8 cellular contexts compared by ENCODE assay signal in the genomic region with DNA sequence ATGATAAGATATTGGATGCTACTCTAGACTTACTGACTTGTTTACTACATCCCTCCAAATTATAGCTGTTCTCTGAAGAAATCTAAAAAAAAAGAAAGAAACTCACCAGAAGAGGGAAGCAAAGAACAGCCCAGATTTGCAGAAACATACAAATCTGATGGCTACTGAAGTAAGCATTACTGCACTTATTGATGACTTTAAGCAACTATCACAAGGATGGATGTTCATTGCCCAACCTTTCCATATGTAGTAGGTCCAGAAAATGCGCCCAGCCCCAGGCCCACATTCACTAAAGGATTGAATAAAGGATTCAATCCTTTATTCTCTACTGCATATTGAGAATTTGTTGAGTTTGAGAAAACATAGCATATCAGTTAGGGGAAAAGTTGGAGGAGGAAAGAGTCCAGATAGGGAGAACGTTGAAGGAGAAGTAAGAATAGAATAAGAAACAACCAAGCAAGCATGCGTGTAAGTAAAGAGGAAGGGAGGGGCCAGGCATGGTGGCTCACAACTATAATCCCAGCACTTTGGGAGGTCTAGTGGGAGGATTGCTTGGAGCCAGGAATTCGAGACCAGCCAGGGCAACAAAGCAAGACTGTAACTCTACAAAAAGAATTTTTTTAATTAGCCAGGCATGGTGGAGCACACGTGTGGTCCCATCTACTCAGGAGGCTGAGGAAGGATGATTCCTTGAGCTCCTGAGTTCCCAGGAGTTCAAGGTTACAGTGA. TPM values are rescaled to one million over a fixed set of nuclear protein-coding genes. Genes with fewer than 3 reads are reported as not detected.
DNase-seq lines count a peak whose midpoint lies in the region; ATAC-seq, FAIRE-seq and TF ChIP-seq lines count a peak whose summit lies in the region.

No MANE protein-coding gene starts in this region.

- peaks cover 14% of the 10 kb centered on the region for H3K4me1 ChIP-seq in A549
- no peaks in the 10 kb centered on the region for H3K4me1 ChIP-seq in gastrocnemius medialis

- H3K4me2 ChIP-seq in A549: no peak overlapping the region

- TF ChIP-seq EP300 in A549 (IDR thresholded peaks at IDR 0.05): no peak

- H3K27me3 ChIP-seq in gastrocnemius medialis: no peaks in the 10 kb centered on the region

- ATAC-seq in A549 (peak; percentile 84 to 90), HG02610 (IDR thresholded peaks at IDR 0.05; ENCODE audit: unreplicated experiment) (peak; percentile 55), gastrocnemius medialis (no peak)

- H3K36me3 ChIP-seq in gastrocnemius medialis: no peaks in the 10 kb centered on the region

- TF ChIP-seq CTCF in A549 (IDR thresholded peaks at IDR 0.05) (peak; percentile 71), GM12865 (IDR thresholded peaks at IDR 0.05; ENCODE audit: insufficient read depth, low read depth, low read length, missing control alignments) (peak; percentile 45), gastrocnemius medialis (IDR thresholded peaks at IDR 0.05 in 4 of 5, conservative IDR thresholded peaks at IDR 0.05 in 1 of 5) (no peak)

- CTCF ChIA-PET in A549 (lab: Yijun Ruan, JAX): interaction anchor here (0.7 to 3.5 kb wide), 15 partner anchors 9 to 398 kb away, joined by 3 to 47 read pairs (median 3); no protein-coding TSS in a partner anchor

- TF ChIP-seq POLR2A in A549 (IDR thresholded peaks at IDR 0.05; ENCODE audit: low read length) (no peak), gastrocnemius medialis (IDR thresholded peaks at IDR 0.05) (no peak)

- POLR2A ChIA-PET in A549 (lab: Yijun Ruan, JAX): interaction anchor here (0.6 to 1.0 kb wide), 4 partner anchors 34 to 377 kb away, joined by 3 to 4 read pairs (median 3); partner anchors contain the start of gene DTWD2

- H3K27ac ChIP-seq in A549: no peak overlapping the region
- H3K27ac ChIP-seq in gastrocnemius medialis: no peak overlapping the region

- H3K4me3 ChIP-seq in A549 (no peak overlapping the region), GM12865 (ENCODE audit: low read depth, low read length) (no peak overlapping the region), gastrocnemius medialis (no peak overlapping the region)

- 28% methylated on average over 5 of the region's 5 CpGs for WGBS in A549 (ENCODE audit: missing lambda C conversion rate)

- peak; percentile 83 to 85 for TF ChIP-seq RAD21 in A549 (conservative IDR thresholded peaks at IDR 0.05 in 1 of 2, IDR thresholded peaks at IDR 0.05 in 1 of 2)

- DNase-seq in A549 (ENCODE audit: low read depth in 1 of 2, low spot score in 1 of 2) (peak; percentile 18 to 55), GM12865 (ENCODE audit: low read depth) (peak; percentile 63), NCI-H460 (ENCODE audit: extremely low read depth, low read depth) (peak; percentile 47), cerebellar cortex (ENCODE audit: low spot score) (peak; percentile 28), myocyte (ENCODE audit: low read depth) (peak; percentile 24), gastrocnemius medialis (no peak)
- DNase-seq in activated naive CD4-positive, alpha-beta T cell treated with anti-CD3 and anti-CD28 coated beads, Interleukin-2, amount 50 U/mL, for 16 hours: no peak

- in situ Hi-C loops in gastrocnemius medialis (cut with MboI; ENCODE audit: low sequenced_read_pairs in 4 of 4): no loop called here

- FAIRE-seq in A549 (lab: Jason Lieb, UNC): peak; percentile 98

- H3K9me3 ChIP-seq in A549: no peaks in the 10 kb centered on the region
- H3K9me3 ChIP-seq in gastrocnemius medialis: no peaks in the 10 kb centered on the region

- intact Hi-C loops in gastrocnemius medialis (cut with DNase I; ENCODE audit: low total_unique reads): no loop called here

TF ChIP-seq in A549, 52 proteins besides CTCF, POLR2A, EP300 and RAD21:
- TF ChIP-seq SREBF2 (IDR thresholded peaks at IDR 0.05): no peak
- TF ChIP-seq SMC3 (IDR thresholded peaks at IDR 0.05): peak; percentile 75

RNA-seq across cellular contexts. Expression of gene DTWD2, which starts 33.8 kb away (rescaled TPM):
- polyA plus RNA-seq in A549 (2011; rRNA removed) (4.1 and 4.8 TPM in 2 replicates), A549 (2017; fragmentation: RNase III; extraction: RNeasy Plus Mini Kit Qiagen cat#74134 plus additional on column Dnase treatment) (3.6 to 4.0 TPM (median 3.7 TPM) in 3 replicates)
- 2.1 and 2.3 TPM in 2 replicates for polyA plus RNA-seq in A549 (2012; cell fraction: cytosol; rRNA removed)
- polyA plus RNA-seq in A549 (2012; cell fraction: nucleus; rRNA removed): 1.7 and 1.8 TPM in 2 replicates
- 2.7 and 3.2 TPM in 2 replicates for polyA minus RNA-seq in A549 (2011; rRNA and poly(A)+ RNA removed)
- total RNA-seq in NCI-H460 (2014; rRNA removed; shearing (Covaris generic)): 24.7 and 25.2 TPM in 2 replicates
- 4.0 and 8.9 TPM in 2 replicates for polyA plus RNA-seq in NCI-H460 (2014; cell fraction: nucleus; rRNA removed)
- total RNA-seq in myocyte (23.8 and 24.4 TPM in 2 replicates), gastrocnemius medialis (10 to 100 TPM in 1 of 4 donors, 1 to 10 TPM in 3; 2.5 to 19.2 (median 8.0) TPM)
- 5.2 TPM for polyA plus RNA-seq in myocyte (2012)

RNA-seq across cellular contexts. Expression of gene DMXL1, which starts 48.7 kb away (rescaled TPM):
- polyA plus RNA-seq in A549 (2011; rRNA removed) (23.6 and 28.8 TPM in 2 replicates), A549 (2017; fragmentation: RNase III; extraction: RNeasy Plus Mini Kit Qiagen cat#74134 plus additional on column Dnase treatment) (7.5 to 8.4 TPM (median 7.8 TPM) in 3 replicates)
- 4.1 TPM in 2 replicates for polyA plus RNA-seq in A549 (2012; cell fraction: cytosol; rRNA removed)
- 3.2 and 3.7 TPM in 2 replicates for polyA plus RNA-seq in A549 (2012; cell fraction: nucleus; rRNA removed)
- 35.4 and 37.2 TPM in 2 replicates for polyA minus RNA-seq in A549 (2011; rRNA and poly(A)+ RNA removed)
- total RNA-seq in NCI-H460 (2014; rRNA removed; shearing (Covaris generic)): 26.5 and 29.5 TPM in 2 replicates
- 29.4 and 31.2 TPM in 2 replicates for polyA plus RNA-seq in NCI-H460 (2014; cell fraction: nucleus; rRNA removed)
- total RNA-seq in myocyte (27.9 and 29.6 TPM in 2 replicates), gastrocnemius medialis (10 to 100 TPM; 17.8 to 31.1 (median 24.3) TPM)
- polyA plus RNA-seq in myocyte (2012): 5.5 TPM

Comparison
In these comparisons a context has a peak if more than half of its experiments do, and no peak if none do; other contexts are left out.
1. ATAC-seq: peak in A549 (2 of 2) and HG02610 (single experiment); none in gastrocnemius medialis (0 of 2).
2. DNase-seq: peak in A549 (2 of 2), GM12865 (single experiment), NCI-H460 (single experiment), cerebellar cortex (single experiment) and myocyte (single experiment); none in activated naive CD4-positive, alpha-beta T cell treated with anti-CD3 and anti-CD28 coated beads, Interleukin-2, amount 50 U/mL, for 16 hours (single experiment) and gastrocnemius medialis (0 of 2).
3. CTCF ChIP-seq: peak in A549 (single experiment) and GM12865 (single experiment); none in gastrocnemius medialis (0 of 5).